In the genomic region with DNA sequence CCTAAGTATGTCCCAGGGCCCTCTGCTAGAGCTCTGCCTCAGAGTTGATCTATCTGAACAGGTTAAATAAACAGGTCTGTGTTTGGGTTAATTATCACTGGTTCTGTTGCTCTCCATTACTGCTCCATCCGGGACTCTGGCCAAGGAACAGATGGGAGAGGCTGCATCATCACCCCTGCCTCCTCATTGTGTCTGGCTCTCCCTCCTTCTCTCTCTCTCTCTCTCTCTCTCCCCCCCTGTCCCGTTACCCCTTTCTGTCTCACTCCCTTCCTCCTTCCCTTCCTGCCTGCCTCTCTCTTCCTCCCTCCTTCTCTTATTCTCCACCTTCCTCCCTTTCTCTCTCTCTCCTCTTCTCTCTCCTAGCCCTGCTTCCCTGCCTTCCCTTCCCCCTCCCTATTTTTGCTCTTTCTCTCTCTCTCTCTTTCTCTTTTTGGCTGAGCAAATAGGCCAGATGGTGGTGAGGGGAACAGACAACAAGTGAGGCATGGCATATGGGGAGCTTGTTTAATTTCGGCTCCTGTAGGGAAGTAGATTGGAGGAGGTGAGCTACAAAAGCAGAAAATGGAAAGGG, we compare ENCODE assay signal across 9 cellular contexts.
DNase-seq lines count a peak whose midpoint lies in the region.
"Had no signal": no experiment of that assay in that cellular context is flagged by ENCODE, and none has a peak within 500 bp of the region (broad histone marks: within the 10 kb centered on the region; RNA-seq: fewer than 3 reads in every experiment).

No MANE protein-coding gene starts in this region.

- H3K27me3 ChIP-seq in muscle layer of duodenum (ENCODE audit: low read depth, low read length): no peaks in the 10 kb centered on the region
- no peaks in the 10 kb centered on the region for H3K27me3 ChIP-seq in HAP-1 (ENCODE audit: low read depth)

- peak overlapping the region; percentile 70 for H3K27ac ChIP-seq in muscle layer of duodenum (ENCODE audit: low read length)

- no peaks in the 10 kb centered on the region for H3K9me3 ChIP-seq in muscle layer of duodenum (ENCODE audit: control insufficient read depth in 1 of 2, low read length in 2 of 2)
- H3K9me3 ChIP-seq in HAP-1: no peaks in the 10 kb centered on the region

- H3K4me3 ChIP-seq in muscle layer of duodenum (ENCODE audit: low read depth in 1 of 2, low read length in 2 of 2): no peak overlapping the region
- H3K4me3 ChIP-seq in HAP-1: no peak overlapping the region

- DNase-seq in AG20443 (ENCODE audit: low spot score) (peak; percentile 76), NCI-H2081 (lab: John Stamatoyannopoulos, UW) (peak; percentile 90 to 96), cerebellum (ENCODE audit: low spot score) (peak; percentile 91), NAMALWA (ENCODE audit: low spot score) (no peak), cortex of kidney (lab: John Stamatoyannopoulos, UW) (no peak), HAP-1 (ENCODE audit: low spot score in 2 of 2) (no peak)
- no peak for DNase-seq in stimulated activated CD4-positive, alpha-beta T cell treated with anti-CD3 and anti-CD28 coated beads, Interleukin-15, amount 100 ng/mL, for 24 hours
- DNase-seq: effector CD4-positive, alpha-beta T cell had no signal

- H3K36me3 ChIP-seq in muscle layer of duodenum (ENCODE audit: control insufficient read depth in 1 of 2, insufficient read depth in 2 of 2, low read length in 2 of 2) (no peaks in the 10 kb centered on the region), HAP-1 (replicated peaks) (no peaks in the 10 kb centered on the region)

- peaks cover 4 to 51% of the 10 kb centered on the region in 2 donors for H3K4me1 ChIP-seq in muscle layer of duodenum (ENCODE audit: control insufficient read depth in 1 of 2, insufficient read depth in 2 of 2, low read length in 2 of 2)
- no peaks in the 10 kb centered on the region for H3K4me1 ChIP-seq in HAP-1

- in situ Hi-C loops in HAP-1 (cut with MboI; ENCODE audit: low sequenced_read_pairs): no loop called here

Comparison
In these comparisons a context has a peak if more than half of its experiments do, and no peak if none do; other contexts are left out.
1. DNase-seq: peak in AG20443 (single experiment), NCI-H2081 (2 of 2) and cerebellum (single experiment); none in NAMALWA (single experiment), cortex of kidney (single experiment), stimulated activated CD4-positive, alpha-beta T cell treated with anti-CD3 and anti-CD28 coated beads, Interleukin-15, amount 100 ng/mL, for 24 hours (single experiment) and HAP-1 (0 of 2).